Comparison of ENCODE assay signal across 13 cellular contexts in the genomic region with DNA sequence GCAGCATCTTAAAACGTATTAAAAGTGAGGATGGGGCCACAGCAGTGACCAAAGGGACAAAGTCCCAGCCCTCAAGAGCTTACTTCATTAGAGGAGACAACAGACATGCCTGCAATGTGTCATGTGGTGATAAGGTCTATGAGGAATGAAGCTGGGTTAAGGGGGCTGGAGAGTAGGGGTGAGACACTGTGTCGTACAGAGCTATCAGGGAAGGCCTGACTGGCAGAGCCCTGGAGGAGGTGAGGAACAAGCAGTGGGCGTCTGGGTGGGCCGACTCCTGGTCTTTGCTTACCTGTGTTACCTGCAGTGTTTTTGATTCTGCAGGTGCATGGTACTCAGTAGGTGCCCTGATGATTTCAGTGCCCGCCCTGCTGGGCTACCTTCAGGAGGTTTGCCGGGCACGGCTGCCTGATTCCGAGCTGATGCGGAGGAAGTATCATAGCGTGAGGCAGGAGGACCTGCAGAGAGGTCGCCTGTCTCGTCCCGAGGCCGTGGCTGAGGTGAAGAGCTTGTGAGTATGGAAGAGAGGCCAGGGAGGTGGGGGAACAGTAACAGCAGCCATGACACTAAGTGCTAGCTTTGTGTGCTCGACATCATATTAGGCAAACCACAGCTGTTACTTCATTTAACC. TPM values are rescaled to one million over a fixed set of nuclear protein-coding genes. Genes with fewer than 3 reads are reported as not detected.
"Had no signal": no experiment of that assay in that cellular context is flagged by ENCODE, and none has a peak within 500 bp of the region (broad histone marks: within the 10 kb centered on the region; RNA-seq: fewer than 3 reads in every experiment).

No MANE protein-coding gene starts in this region.

- H3K27ac Mint-ChIP-seq: activated naive CD4-positive, alpha-beta T cell treated with anti-CD3 and anti-CD28 coated beads for 36 hours had no signal

- H3K27me3 Mint-ChIP-seq: activated T-helper 17 cell treated with anti-CD3 and anti-CD28 coated beads, Interleukin-2, amount 50 U/mL, for 72 hours had no signal

- H3K4me3 Mint-ChIP-seq: activated naive CD4-positive, alpha-beta T cell treated with anti-CD3 and anti-CD28 coated beads for 36 hours; activated T-helper 17 cell treated with anti-CD3 and anti-CD28 coated beads, Interleukin-2, amount 50 U/mL, for 72 hours; T-helper 2 cell treated with Interferon-gamma antibody and Interleukin-4, amounts not matched to agents 5 μg/mL and 100 μg/mL, for 36 hours had no signal

- H3K9me3 Mint-ChIP-seq: activated naive CD4-positive, alpha-beta T cell treated with anti-CD3 and anti-CD28 coated beads for 36 hours; activated T-helper 17 cell treated with anti-CD3 and anti-CD28 coated beads, Interleukin-2, amount 50 U/mL, for 72 hours; T-helper 2 cell treated with Interferon-gamma antibody and Interleukin-4, amounts not matched to agents 5 μg/mL and 100 μg/mL, for 36 hours had no signal

- ATAC-seq: activated T-helper 17 cell treated with anti-CD3 and anti-CD28 coated beads, Interleukin-2, amount 50 U/mL, for 72 hours had no signal

- DNase-seq: activated CD4-positive, CD25-positive, alpha-beta regulatory T cell treated with anti-CD3 and anti-CD28 coated beads, Interleukin-2, amount 50 U/mL, for 72 hours; activated naive CD4-positive, alpha-beta T cell treated with anti-CD3 and anti-CD28 coated beads for 36 hours; central memory CD4-positive, alpha-beta T cell; cortex of kidney; effector CD4-positive, alpha-beta T cell; head of caudate nucleus; kidney glomerular epithelial cell; stimulated activated CD4-positive, alpha-beta T cell treated with anti-CD3 and anti-CD28 coated beads, Interleukin-2, amount 100 ng/mL, for 48 hours; stimulated activated naive CD4-positive, alpha-beta T cell had no signal

RNA-seq across cellular contexts. Expression of a gene that starts 27.3 kb away (rescaled TPM):
- total RNA-seq: activated naive CD4-positive, alpha-beta T cell treated with anti-CD3 and anti-CD28 coated beads for 36 hours; activated T-helper 17 cell treated with anti-CD3 and anti-CD28 coated beads, Interleukin-2, amount 50 U/mL, for 72 hours; mesenteric fat pad; osteocyte had no signal
